In genomic region chr1:227728059-227728891, GRCh38 we compare ENCODE assay signal across 1 cellular context.
A peak's percentile ranks its signal among the peaks of the same experiment; 100 is the strongest.
TF ChIP-seq lines count a peak whose summit lies in the region.

No MANE protein-coding gene starts in this region.

TF ChIP-seq in HEK293, 187 proteins besides CTCF, POLR2A, EP300 and RAD21 (continued from another document and continues in another):
- TF ChIP-seq, protein P1, sequence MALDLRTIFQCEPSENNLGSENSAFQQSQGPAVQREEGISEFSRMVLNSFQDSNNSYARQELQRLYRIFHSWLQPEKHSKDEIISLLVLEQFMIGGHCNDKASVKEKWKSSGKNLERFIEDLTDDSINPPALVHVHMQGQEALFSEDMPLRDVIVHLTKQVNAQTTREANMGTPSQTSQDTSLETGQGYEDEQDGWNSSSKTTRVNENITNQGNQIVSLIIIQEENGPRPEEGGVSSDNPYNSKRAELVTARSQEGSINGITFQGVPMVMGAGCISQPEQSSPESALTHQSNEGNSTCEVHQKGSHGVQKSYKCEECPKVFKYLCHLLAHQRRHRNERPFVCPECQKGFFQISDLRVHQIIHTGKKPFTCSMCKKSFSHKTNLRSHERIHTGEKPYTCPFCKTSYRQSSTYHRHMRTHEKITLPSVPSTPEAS (tag by site-specific recombination; IDR thresholded peaks at IDR 0.05): no peak
- TF ChIP-seq ZNF549 (tag by site-specific recombination; IDR thresholded peaks at IDR 0.05) (no peak), ZNF132 (tag by site-specific recombination; IDR thresholded peaks at IDR 0.05; ENCODE audit: borderline replicate concordance) (no peak), ZNF157 (tag by site-specific recombination; IDR thresholded peaks at IDR 0.05) (no peak), ZFHX2 (tag by site-specific recombination; conservative IDR thresholded peaks at IDR 0.05) (peak; percentile 84), ZNF24 (tag by site-specific recombination; IDR thresholded peaks at IDR 0.05) (no peak), ZSCAN16 (tag by site-specific recombination; IDR thresholded peaks at IDR 0.05) (no peak), ZNF488 (tag by site-specific recombination; IDR thresholded peaks at IDR 0.05) (no peak), SP3 (tag by site-specific recombination; IDR thresholded peaks at IDR 0.05) (peak; percentile 80), KLF8 (tag by site-specific recombination; IDR thresholded peaks at IDR 0.05) (peak; percentile 50; the same call in 1 of the 2 replicates), ZNF521 (tag by site-specific recombination; IDR thresholded peaks at IDR 0.05) (no peak), ZNF530 (tag by site-specific recombination; IDR thresholded peaks at IDR 0.05; ENCODE audit: low read depth) (no peak), ZNF747 (tag by site-specific recombination; IDR thresholded peaks at IDR 0.05) (no peak), IKZF3 (tag by site-specific recombination; IDR thresholded peaks at IDR 0.05) (peak; percentile 28; the same call in 1 of the 2 replicates), ZNF23 (tag by site-specific recombination; IDR thresholded peaks at IDR 0.05; ENCODE audit: borderline replicate concordance) (no peak), ZNF16 (tag by site-specific recombination; IDR thresholded peaks at IDR 0.05; ENCODE audit: low read depth) (no peak), SP7 (tag by site-specific recombination; IDR thresholded peaks at IDR 0.05) (peak; percentile 44), ZNF621 (tag by site-specific recombination; IDR thresholded peaks at IDR 0.05) (no peak), EGR2 (tag by site-specific recombination; IDR thresholded peaks at IDR 0.05; ENCODE audit: low read depth) (peak; percentile 81), FEZF1 (tag by site-specific recombination; IDR thresholded peaks at IDR 0.05) (no peak), ZNF610 (tag by site-specific recombination; IDR thresholded peaks at IDR 0.05; ENCODE audit: borderline replicate concordance) (no peak), GFI1B (tag by site-specific recombination; IDR thresholded peaks at IDR 0.05) (0 out of 2 replicates have a peak, but pooled peaks have one; percentile 5), ZNF670 (tag by site-specific recombination; IDR thresholded peaks at IDR 0.05; ENCODE audit: low read depth) (no peak), ZNF146 (tag by site-specific recombination; IDR thresholded peaks at IDR 0.05) (peak; percentile 8; the same call in 1 of the 2 replicates), ZNF335 (tag by site-specific recombination; conservative IDR thresholded peaks at IDR 0.05) (peak; percentile 92), ZNF366 (tag by site-specific recombination; conservative IDR thresholded peaks at IDR 0.05) (no peak), YY1 (tag by site-specific recombination; IDR thresholded peaks at IDR 0.05) (no peak), PRDM1 (tag by site-specific recombination; IDR thresholded peaks at IDR 0.05) (no peak), ZNF571 (tag by site-specific recombination; IDR thresholded peaks at IDR 0.05) (no peak), ZBTB7A (tag by site-specific recombination; IDR thresholded peaks at IDR 0.05; ENCODE audit: low read depth) (0 out of 2 replicates have a peak, but pooled peaks have one; percentile 55), SETDB1 (IDR thresholded peaks at IDR 0.05; ENCODE audit: insufficient read length, low read length) (no peak), ZSCAN30 (tag by site-specific recombination; IDR thresholded peaks at IDR 0.05) (peak; percentile 80), KLF1 (tag by site-specific recombination; IDR thresholded peaks at IDR 0.05) (no peak; the same call in 1 of the 2 replicates), GLIS1 (tag by site-specific recombination; IDR thresholded peaks at IDR 0.05) (peak; percentile 75), ZNF776 (tag by site-specific recombination; IDR thresholded peaks at IDR 0.05; ENCODE audit: borderline replicate concordance) (no peak), MZF1 (tag by site-specific recombination; IDR thresholded peaks at IDR 0.05; ENCODE audit: borderline replicate concordance) (no peak), HOXD13 (CRISPR knock-in tag; IDR thresholded peaks at IDR 0.05; ENCODE audit: borderline replicate concordance) (no peak), ZNF140 (tag by site-specific recombination; IDR thresholded peaks at IDR 0.05) (no peak), ZNF555 (tag by site-specific recombination; conservative IDR thresholded peaks at IDR 0.05) (no peak), BCL11B (tag by site-specific recombination; IDR thresholded peaks at IDR 0.05; ENCODE audit: low read depth) (no peak), MYNN (tag by site-specific recombination; IDR thresholded peaks at IDR 0.05; ENCODE audit: borderline replicate concordance) (no peak), ZNF426 (tag by site-specific recombination; IDR thresholded peaks at IDR 0.05) (no peak), ZNF791 (tag by site-specific recombination; IDR thresholded peaks at IDR 0.05) (no peak), ZNF843 (tag by site-specific recombination; IDR thresholded peaks at IDR 0.05) (peak; percentile 67), ZNF561 (tag by site-specific recombination; IDR thresholded peaks at IDR 0.05; ENCODE audit: borderline replicate concordance) (no peak), ZNF830 (tag by site-specific recombination; IDR thresholded peaks at IDR 0.05; ENCODE audit: low read depth) (no peak), ZNF184 (tag by site-specific recombination; IDR thresholded peaks at IDR 0.05) (0 out of 2 replicates have a peak, but pooled peaks have one; percentile 60), ZNF223 (tag by site-specific recombination; IDR thresholded peaks at IDR 0.05) (0 out of 2 replicates have a peak, but pooled peaks have one; percentile 12), ZNF768 (tag by site-specific recombination; IDR thresholded peaks at IDR 0.05) (no peak), ZNF10 (tag by site-specific recombination; IDR thresholded peaks at IDR 0.05) (no peak), ZNF624 (tag by site-specific recombination; IDR thresholded peaks at IDR 0.05) (no peak), ZBTB1 (tag by site-specific recombination; IDR thresholded peaks at IDR 0.05) (no peak), ZNF174 (tag by site-specific recombination; IDR thresholded peaks at IDR 0.05) (no peak), ZNF148 (tag by site-specific recombination; IDR thresholded peaks at IDR 0.05; ENCODE audit: borderline replicate concordance) (no peak)
- TF ChIP-seq, protein P2, sequence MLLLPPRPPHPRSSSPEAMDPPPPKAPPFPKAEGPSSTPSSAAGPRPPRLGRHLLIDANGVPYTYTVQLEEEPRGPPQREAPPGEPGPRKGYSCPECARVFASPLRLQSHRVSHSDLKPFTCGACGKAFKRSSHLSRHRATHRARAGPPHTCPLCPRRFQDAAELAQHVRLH (tag by site-specific recombination; IDR thresholded peaks at IDR 0.05): peak; percentile 30; the same call in 1 of the 2 replicates
- TF ChIP-seq, protein P3, sequence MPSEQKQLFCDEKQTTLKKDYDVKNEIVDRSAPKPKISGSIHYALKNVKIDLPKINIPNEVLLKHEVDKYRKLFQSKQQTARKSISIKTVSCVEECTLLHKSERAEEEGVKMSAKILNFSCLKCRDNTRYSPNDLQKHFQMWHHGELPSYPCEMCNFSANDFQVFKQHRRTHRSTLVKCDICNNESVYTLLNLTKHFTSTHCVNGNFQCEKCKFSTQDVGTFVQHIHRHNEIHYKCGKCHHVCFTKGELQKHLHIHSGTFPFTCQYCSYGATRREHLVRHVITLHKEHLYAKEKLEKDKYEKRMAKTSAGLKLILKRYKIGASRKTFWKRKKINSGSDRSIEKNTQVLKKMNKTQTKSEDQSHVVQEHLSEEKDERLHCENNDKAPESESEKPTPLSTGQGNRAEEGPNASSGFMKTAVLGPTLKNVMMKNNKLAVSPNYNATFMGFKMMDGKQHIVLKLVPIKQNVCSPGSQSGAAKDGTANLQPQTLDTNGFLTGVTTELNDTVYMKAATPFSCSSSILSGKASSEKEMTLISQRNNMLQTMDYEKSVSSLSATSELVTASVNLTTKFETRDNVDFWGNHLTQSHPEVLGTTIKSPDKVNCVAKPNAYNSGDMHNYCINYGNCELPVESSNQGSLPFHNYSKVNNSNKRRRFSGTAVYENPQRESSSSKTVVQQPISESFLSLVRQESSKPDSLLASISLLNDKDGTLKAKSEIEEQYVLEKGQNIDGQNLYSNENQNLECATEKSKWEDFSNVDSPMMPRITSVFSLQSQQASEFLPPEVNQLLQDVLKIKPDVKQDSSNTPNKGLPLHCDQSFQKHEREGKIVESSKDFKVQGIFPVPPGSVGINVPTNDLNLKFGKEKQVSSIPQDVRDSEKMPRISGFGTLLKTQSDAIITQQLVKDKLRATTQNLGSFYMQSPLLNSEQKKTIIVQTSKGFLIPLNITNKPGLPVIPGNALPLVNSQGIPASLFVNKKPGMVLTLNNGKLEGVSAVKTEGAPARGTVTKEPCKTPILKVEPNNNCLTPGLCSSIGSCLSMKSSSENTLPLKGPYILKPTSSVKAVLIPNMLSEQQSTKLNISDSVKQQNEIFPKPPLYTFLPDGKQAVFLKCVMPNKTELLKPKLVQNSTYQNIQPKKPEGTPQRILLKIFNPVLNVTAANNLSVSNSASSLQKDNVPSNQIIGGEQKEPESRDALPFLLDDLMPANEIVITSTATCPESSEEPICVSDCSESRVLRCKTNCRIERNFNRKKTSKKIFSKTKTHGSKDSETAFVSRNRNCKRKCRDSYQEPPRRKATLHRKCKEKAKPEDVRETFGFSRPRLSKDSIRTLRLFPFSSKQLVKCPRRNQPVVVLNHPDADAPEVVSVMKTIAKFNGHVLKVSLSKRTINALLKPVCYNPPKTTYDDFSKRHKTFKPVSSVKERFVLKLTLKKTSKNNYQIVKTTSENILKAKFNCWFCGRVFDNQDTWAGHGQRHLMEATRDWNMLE (tag by site-specific recombination; conservative IDR thresholded peaks at IDR 0.05; ENCODE audit: low read depth): no peak
- TF ChIP-seq, protein P4, sequence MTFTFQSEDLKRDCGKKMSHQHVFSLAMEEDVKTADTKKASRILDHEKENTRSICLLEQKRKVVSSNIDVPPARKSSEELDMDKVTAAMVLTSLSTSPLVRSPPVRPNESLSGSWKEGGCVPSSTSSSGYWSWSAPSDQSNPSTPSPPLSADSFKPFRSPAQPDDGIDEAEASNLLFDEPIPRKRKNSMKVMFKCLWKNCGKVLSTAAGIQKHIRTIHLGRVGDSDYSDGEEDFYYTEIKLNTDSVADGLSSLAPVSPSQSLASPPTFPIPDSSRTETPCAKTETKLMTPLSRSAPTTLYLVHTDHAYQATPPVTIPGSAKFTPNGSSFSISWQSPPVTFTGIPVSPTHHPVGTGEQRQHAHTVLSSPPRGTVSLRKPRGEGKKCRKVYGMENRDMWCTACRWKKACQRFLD (tag by site-specific recombination; IDR thresholded peaks at IDR 0.05): no peak
- TF ChIP-seq, protein P5, sequence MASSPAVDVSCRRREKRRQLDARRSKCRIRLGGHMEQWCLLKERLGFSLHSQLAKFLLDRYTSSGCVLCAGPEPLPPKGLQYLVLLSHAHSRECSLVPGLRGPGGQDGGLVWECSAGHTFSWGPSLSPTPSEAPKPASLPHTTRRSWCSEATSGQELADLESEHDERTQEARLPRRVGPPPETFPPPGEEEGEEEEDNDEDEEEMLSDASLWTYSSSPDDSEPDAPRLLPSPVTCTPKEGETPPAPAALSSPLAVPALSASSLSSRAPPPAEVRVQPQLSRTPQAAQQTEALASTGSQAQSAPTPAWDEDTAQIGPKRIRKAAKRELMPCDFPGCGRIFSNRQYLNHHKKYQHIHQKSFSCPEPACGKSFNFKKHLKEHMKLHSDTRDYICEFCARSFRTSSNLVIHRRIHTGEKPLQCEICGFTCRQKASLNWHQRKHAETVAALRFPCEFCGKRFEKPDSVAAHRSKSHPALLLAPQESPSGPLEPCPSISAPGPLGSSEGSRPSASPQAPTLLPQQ (tag by site-specific recombination; IDR thresholded peaks at IDR 0.05): no peak
- TF ChIP-seq, protein P6, sequence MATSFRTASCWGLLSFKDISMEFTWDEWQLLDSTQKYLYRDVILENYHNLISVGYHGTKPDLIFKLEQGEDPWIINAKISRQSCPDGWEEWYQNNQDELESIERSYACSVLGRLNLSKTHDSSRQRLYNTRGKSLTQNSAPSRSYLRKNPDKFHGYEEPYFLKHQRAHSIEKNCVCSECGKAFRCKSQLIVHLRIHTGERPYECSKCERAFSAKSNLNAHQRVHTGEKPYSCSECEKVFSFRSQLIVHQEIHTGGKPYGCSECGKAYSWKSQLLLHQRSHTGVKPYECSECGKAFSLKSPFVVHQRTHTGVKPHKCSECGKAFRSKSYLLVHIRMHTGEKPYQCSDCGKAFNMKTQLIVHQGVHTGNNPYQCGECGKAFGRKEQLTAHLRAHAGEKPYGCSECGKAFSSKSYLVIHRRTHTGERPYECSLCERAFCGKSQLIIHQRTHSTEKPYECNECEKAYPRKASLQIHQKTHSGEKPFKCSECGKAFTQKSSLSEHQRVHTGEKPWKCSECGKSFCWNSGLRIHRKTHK (tag by site-specific recombination; IDR thresholded peaks at IDR 0.05): no peak
